ENCODE assay signal across 37 cellular contexts in genomic region chr1:173596097-173596825, GRCh38. TPM values are rescaled to one million over a fixed set of nuclear protein-coding genes. Genes with fewer than 3 reads are reported as not detected.
"Had no signal": no experiment of that assay in that cellular context is flagged by ENCODE, and none has a peak within 500 bp of the region (broad histone marks: within the 10 kb centered on the region; RNA-seq: fewer than 3 reads in every experiment).

No MANE protein-coding gene starts in this region.

- FAIRE-seq: endothelial cell of umbilical vein had no signal

- H3K27ac ChIP-seq: adrenal gland, body of pancreas, colonic mucosa, epithelial cell of prostate, esophagus squamous epithelium, gastroesophageal sphincter, heart right ventricle had no signal

- DNase-seq: activated CD4-positive, alpha-beta memory T cell treated with anti-CD3 and anti-CD28 coated beads for 36 hours; activated CD4-positive, alpha-beta T cell treated with anti-CD3 and anti-CD28 coated beads for 36 hours; activated CD4-positive, alpha-beta T cell treated with anti-CD3 and anti-CD28 coated beads, Interleukin-2, amount 10 ng/mL, durations not matched to agents 24 days and 14 days; activated CD4-positive, CD25-positive, alpha-beta regulatory T cell; activated CD4-positive, CD25-positive, alpha-beta regulatory T cell treated with anti-CD3 and anti-CD28 coated beads, Interleukin-2, amount 50 U/mL, for 72 hours; activated CD8-positive, alpha-beta memory T cell treated with anti-CD3 and anti-CD28 coated beads, Interleukin-2, amount 10 ng/mL, durations not matched to agents 7 days and 5 days; activated CD8-positive, alpha-beta memory T cell treated with anti-CD3 and anti-CD28 coated beads, Interleukin-2, amount 50 U/mL, for 4 hours; activated CD8-positive, alpha-beta T cell treated with anti-CD3 and anti-CD28 coated beads, Interleukin-2, amount 10 ng/mL, durations not matched to agents 7 days and 5 days; activated effector memory CD4-positive, alpha-beta T cell treated with anti-CD3 and anti-CD28 coated beads, Interleukin-2, amount 50 U/mL, for 16 hours; activated naive CD4-positive, alpha-beta T cell treated with anti-CD3 and anti-CD28 coated beads for 36 hours; activated naive CD8-positive, alpha-beta T cell treated with anti-CD3 and anti-CD28 coated beads for 36 hours; activated naive CD8-positive, alpha-beta T cell treated with anti-CD3 and anti-CD28 coated beads, Interleukin-2, amount 50 U/mL, for 24 hours; activated T-cell treated with anti-CD3 and anti-CD28 coated beads, Interleukin-2, amount 50 U/mL, for 1 hour; activated T-cell treated with anti-CD3 and anti-CD28 coated beads, Interleukin-2, amount 50 U/mL, for 48 hours; adrenal gland; amygdala; aorta; body of pancreas; caudate nucleus; colonic mucosa; effector CD8-positive, alpha-beta T cell; esophagus squamous epithelium; foreskin melanocyte; heart right ventricle; T-helper 17 cell; T1000 had no signal

- H3K9me3 ChIP-seq: adrenal gland, body of pancreas, colonic mucosa, esophagus squamous epithelium, gastroesophageal sphincter had no signal

- H3K4me1 ChIP-seq: adrenal gland, body of pancreas, colonic mucosa, esophagus squamous epithelium, gastroesophageal sphincter, heart right ventricle had no signal

- H3K4me3 ChIP-seq: adrenal gland, body of pancreas, colonic mucosa, esophagus squamous epithelium, gastroesophageal sphincter, heart right ventricle had no signal

- H3K36me3 ChIP-seq: adrenal gland, colonic mucosa, esophagus squamous epithelium, gastroesophageal sphincter, heart right ventricle had no signal

- ATAC-seq: activated CD4-positive, alpha-beta T cell treated with anti-CD3 and anti-CD28 coated beads for 36 hours; activated CD8-positive, alpha-beta memory T cell treated with anti-CD3 and anti-CD28 coated beads, Interleukin-2, amount 10 ng/mL, durations not matched to agents 7 days and 5 days; activated CD8-positive, alpha-beta T cell treated with anti-CD3 and anti-CD28 coated beads, Interleukin-2, amount 10 ng/mL, durations not matched to agents 7 days and 5 days; activated naive CD8-positive, alpha-beta T cell treated with anti-CD3 and anti-CD28 coated beads, Interleukin-2, amount 50 U/mL, for 24 hours; body of pancreas; gastroesophageal sphincter; heart right ventricle; T-helper 17 cell had no signal

- H3K27me3 ChIP-seq: adrenal gland, body of pancreas, colonic mucosa, gastroesophageal sphincter, heart right ventricle had no signal

RNA-seq across cellular contexts. Expression of gene SLC9C2, which starts 6.6 kb away (rescaled TPM):
- total RNA-seq: activated CD4-positive, alpha-beta memory T cell treated with anti-CD3 and anti-CD28 coated beads for 36 hours; activated CD4-positive, alpha-beta T cell treated with anti-CD3 and anti-CD28 coated beads for 36 hours; activated CD4-positive, alpha-beta T cell treated with anti-CD3 and anti-CD28 coated beads, Interleukin-2, amount 10 ng/mL, durations not matched to agents 24 days and 14 days; activated CD8-positive, alpha-beta memory T cell treated with anti-CD3 and anti-CD28 coated beads for 36 hours; activated CD8-positive, alpha-beta memory T cell treated with anti-CD3 and anti-CD28 coated beads, Interleukin-2, amount 10 ng/mL, durations not matched to agents 7 days and 5 days; activated CD8-positive, alpha-beta T cell treated with anti-CD3 and anti-CD28 coated beads, Interleukin-2, amount 10 ng/mL, durations not matched to agents 7 days and 5 days; activated naive CD4-positive, alpha-beta T cell treated with anti-CD3 and anti-CD28 coated beads for 36 hours; activated naive CD8-positive, alpha-beta T cell treated with anti-CD3 and anti-CD28 coated beads for 36 hours; activated T-helper 1 cell treated with anti-CD3 and anti-CD28 coated beads, Interleukin-12 subunit alpha, Interleukin-12 subunit beta, Interleukin-2, Interleukin-4 antibody, amounts not matched to agents 30 ng/mL and 10 ng/mL and 1 ng/mL, durations not matched to agents 14 hours and 24 hours and 36 hours; activated T-helper 2 cell treated with anti-CD3 and anti-CD28 coated beads, Interferon-gamma antibody, Interleukin-2, Interleukin-4, amounts not matched to agents 10 μg/mL and 5 μg/mL and 100 μg/mL, durations not matched to agents 14 hours and 24 hours and 36 hours; aorta; body of pancreas; colonic mucosa; dermis microvascular lymphatic vessel endothelial cell; esophagus squamous epithelium; fibroblast of lung; fibroblast of villous mesenchyme; gastroesophageal sphincter; glomerular endothelial cell; T-helper 17 cell had no signal
- polyA plus RNA-seq: aorta, endothelial cell of umbilical vein, esophagus, fibroblast of lung had no signal

RNA-seq across cellular contexts. Expression of gene TEX50, which starts 38.9 kb away (rescaled TPM):
- total RNA-seq: activated CD4-positive, alpha-beta memory T cell treated with anti-CD3 and anti-CD28 coated beads for 36 hours; activated CD4-positive, alpha-beta T cell treated with anti-CD3 and anti-CD28 coated beads for 36 hours; activated CD4-positive, alpha-beta T cell treated with anti-CD3 and anti-CD28 coated beads, Interleukin-2, amount 10 ng/mL, durations not matched to agents 24 days and 14 days; activated CD8-positive, alpha-beta memory T cell treated with anti-CD3 and anti-CD28 coated beads for 36 hours; activated CD8-positive, alpha-beta memory T cell treated with anti-CD3 and anti-CD28 coated beads, Interleukin-2, amount 10 ng/mL, durations not matched to agents 7 days and 5 days; activated CD8-positive, alpha-beta T cell treated with anti-CD3 and anti-CD28 coated beads, Interleukin-2, amount 10 ng/mL, durations not matched to agents 7 days and 5 days; activated naive CD4-positive, alpha-beta T cell treated with anti-CD3 and anti-CD28 coated beads for 36 hours; activated naive CD8-positive, alpha-beta T cell treated with anti-CD3 and anti-CD28 coated beads for 36 hours; activated T-helper 1 cell treated with anti-CD3 and anti-CD28 coated beads, Interleukin-12 subunit alpha, Interleukin-12 subunit beta, Interleukin-2, Interleukin-4 antibody, amounts not matched to agents 30 ng/mL and 10 ng/mL and 1 ng/mL, durations not matched to agents 14 hours and 24 hours and 36 hours; activated T-helper 2 cell treated with anti-CD3 and anti-CD28 coated beads, Interferon-gamma antibody, Interleukin-2, Interleukin-4, amounts not matched to agents 10 μg/mL and 5 μg/mL and 100 μg/mL, durations not matched to agents 14 hours and 24 hours and 36 hours; adrenal gland; aorta; body of pancreas; colonic mucosa; dermis microvascular lymphatic vessel endothelial cell; endothelial cell of umbilical vein; esophagus squamous epithelium; fibroblast of lung; fibroblast of villous mesenchyme; gastroesophageal sphincter; glomerular endothelial cell; heart right ventricle; T-helper 17 cell had no signal
- polyA plus RNA-seq: adrenal gland, aorta, endothelial cell of umbilical vein, esophagus, fibroblast of lung, heart right ventricle had no signal
